Comparison of ENCODE assay signal across 1 cellular context in the genomic region with DNA sequence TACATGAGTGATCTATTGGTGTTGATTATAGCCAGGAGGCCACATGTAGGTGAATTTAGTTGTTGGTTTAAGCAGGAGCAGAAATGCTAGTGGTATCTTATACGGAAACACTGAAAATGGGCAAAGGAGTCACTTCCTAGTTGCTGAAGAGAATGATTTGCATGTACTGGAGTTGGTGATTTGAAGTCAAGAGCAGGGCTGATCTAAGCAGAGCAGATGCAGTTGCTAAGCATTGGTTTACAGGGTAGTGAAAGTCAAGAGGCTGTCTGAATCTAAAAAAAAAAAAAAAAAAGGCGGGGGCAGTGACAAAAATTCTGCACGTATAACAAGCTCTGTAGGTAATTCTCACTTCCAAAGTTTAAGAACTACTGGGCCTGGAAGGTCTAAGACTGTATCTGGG.
TF ChIP-seq lines count a peak whose summit lies in the region.

No MANE protein-coding gene starts in this region.

TF ChIP-seq in GM12878, 131 proteins besides CTCF, POLR2A, EP300 and RAD21:
- TF ChIP-seq POU2F2 (IDR thresholded peaks at IDR 0.05; ENCODE audit: borderline replicate concordance, low read depth, low read length): peak; percentile 71; the same call in 2 of the 3 replicates
- TF ChIP-seq ZNF384 (IDR thresholded peaks at IDR 0.05; ENCODE audit: borderline replicate concordance, low read depth, low read length): peak; percentile 90
- no peak for TF ChIP-seq MTA2 (IDR thresholded peaks at IDR 0.05; ENCODE audit: low read depth)
- TF ChIP-seq, protein P1, sequence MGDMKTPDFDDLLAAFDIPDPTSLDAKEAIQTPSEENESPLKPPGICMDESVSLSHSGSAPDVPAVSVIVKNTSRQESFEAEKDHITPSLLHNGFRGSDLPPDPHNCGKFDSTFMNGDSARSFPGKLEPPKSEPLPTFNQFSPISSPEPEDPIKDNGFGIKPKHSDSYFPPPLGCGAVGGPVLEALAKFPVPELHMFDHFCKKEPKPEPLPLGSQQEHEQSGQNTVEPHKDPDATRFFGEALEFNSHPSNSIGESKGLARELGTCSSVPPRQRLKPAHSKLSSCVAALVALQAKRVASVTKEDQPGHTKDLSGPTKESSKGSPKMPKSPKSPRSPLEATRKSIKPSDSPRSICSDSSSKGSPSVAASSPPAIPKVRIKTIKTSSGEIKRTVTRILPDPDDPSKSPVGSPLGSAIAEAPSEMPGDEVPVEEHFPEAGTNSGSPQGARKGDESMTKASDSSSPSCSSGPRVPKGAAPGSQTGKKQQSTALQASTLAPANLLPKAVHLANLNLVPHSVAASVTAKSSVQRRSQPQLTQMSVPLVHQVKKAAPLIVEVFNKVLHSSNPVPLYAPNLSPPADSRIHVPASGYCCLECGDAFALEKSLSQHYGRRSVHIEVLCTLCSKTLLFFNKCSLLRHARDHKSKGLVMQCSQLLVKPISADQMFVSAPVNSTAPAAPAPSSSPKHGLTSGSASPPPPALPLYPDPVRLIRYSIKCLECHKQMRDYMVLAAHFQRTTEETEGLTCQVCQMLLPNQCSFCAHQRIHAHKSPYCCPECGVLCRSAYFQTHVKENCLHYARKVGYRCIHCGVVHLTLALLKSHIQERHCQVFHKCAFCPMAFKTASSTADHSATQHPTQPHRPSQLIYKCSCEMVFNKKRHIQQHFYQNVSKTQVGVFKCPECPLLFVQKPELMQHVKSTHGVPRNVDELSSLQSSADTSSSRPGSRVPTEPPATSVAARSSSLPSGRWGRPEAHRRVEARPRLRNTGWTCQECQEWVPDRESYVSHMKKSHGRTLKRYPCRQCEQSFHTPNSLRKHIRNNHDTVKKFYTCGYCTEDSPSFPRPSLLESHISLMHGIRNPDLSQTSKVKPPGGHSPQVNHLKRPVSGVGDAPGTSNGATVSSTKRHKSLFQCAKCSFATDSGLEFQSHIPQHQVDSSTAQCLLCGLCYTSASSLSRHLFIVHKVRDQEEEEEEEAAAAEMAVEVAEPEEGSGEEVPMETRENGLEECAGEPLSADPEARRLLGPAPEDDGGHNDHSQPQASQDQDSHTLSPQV (IDR thresholded peaks at IDR 0.05): no peak
- no peak for TF ChIP-seq SMAD5 (IDR thresholded peaks at IDR 0.05; ENCODE audit: low read depth)
- TF ChIP-seq IRF4 (IDR thresholded peaks at IDR 0.05; ENCODE audit: low read depth, low read length): no peak
- no peak for TF ChIP-seq ZSCAN29 (IDR thresholded peaks at IDR 0.05)
- TF ChIP-seq BHLHE40 (IDR thresholded peaks at IDR 0.05; ENCODE audit: borderline replicate concordance in 1 of 2, low read depth in 2 of 2, low read length in 1 of 2): no peak
- peak; percentile 95 to 98 for TF ChIP-seq SRF (IDR thresholded peaks at IDR 0.05; ENCODE audit: low read depth in 2 of 2, low read length in 2 of 2)
- TF ChIP-seq, protein P2, sequence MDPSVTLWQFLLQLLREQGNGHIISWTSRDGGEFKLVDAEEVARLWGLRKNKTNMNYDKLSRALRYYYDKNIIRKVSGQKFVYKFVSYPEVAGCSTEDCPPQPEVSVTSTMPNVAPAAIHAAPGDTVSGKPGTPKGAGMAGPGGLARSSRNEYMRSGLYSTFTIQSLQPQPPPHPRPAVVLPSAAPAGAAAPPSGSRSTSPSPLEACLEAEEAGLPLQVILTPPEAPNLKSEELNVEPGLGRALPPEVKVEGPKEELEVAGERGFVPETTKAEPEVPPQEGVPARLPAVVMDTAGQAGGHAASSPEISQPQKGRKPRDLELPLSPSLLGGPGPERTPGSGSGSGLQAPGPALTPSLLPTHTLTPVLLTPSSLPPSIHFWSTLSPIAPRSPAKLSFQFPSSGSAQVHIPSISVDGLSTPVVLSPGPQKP (IDR thresholded peaks at IDR 0.05; ENCODE audit: low read depth, low read length): peak; percentile 93
